Comparison of ENCODE assay signal across 21 cellular contexts in genomic region chr1:72915581-72915980, GRCh38.
DNase-seq lines count a peak whose midpoint lies in the region; ATAC-seq and TF ChIP-seq lines count a peak whose summit lies in the region.
"Had no signal": no experiment of that assay in that cellular context is flagged by ENCODE, and none has a peak within 500 bp of the region (broad histone marks: within the 10 kb centered on the region; RNA-seq: fewer than 3 reads in every experiment).

No MANE protein-coding gene starts in this region.

- BruUV-seq in Calu3 (replicated peaks; lab: Mats Ljungman, UMichigan), result no TSS peak

- H3K27me3 ChIP-seq in GM23338 (ENCODE audit: insufficient read depth) (no peaks in the 10 kb centered on the region), MM.1S (replicated peaks; ENCODE audit: insufficient read depth, low read length) (no peaks in the 10 kb centered on the region)
- H3K27me3 ChIP-seq: upper lobe of right lung had no signal

- H3K9me3 Mint-ChIP-seq in GM23338 (no peaks in the 10 kb centered on the region), nephron progenitor cell (no peaks in the 10 kb centered on the region), Calu3 (ENCODE audit: low read depth, unreplicated experiment) (peaks cover 6% of the 10 kb centered on the region)
- H3K9me3 Mint-ChIP-seq: activated naive CD8-positive, alpha-beta T cell treated with anti-CD3 and anti-CD28 coated beads, Interleukin-2, amount 50 U/mL, for 24 hours; neural crest cell had no signal

- H3K4me3 Mint-ChIP-seq in GM23338, result no peak overlapping the region
- no peak overlapping the region for H3K4me3 Mint-ChIP-seq in nephron progenitor cell
- H3K4me3 Mint-ChIP-seq in Calu3 (ENCODE audit: low read depth, unreplicated experiment), result no peak overlapping the region
- H3K4me3 Mint-ChIP-seq: activated naive CD8-positive, alpha-beta T cell treated with anti-CD3 and anti-CD28 coated beads, Interleukin-2, amount 50 U/mL, for 24 hours; CD4-positive, alpha-beta memory T cell; neural crest cell; stimulated activated naive CD8-positive, alpha-beta T cell treated with anti-CD3 and anti-CD28 coated beads, Interleukin-15, amount 100 ng/mL, for 72 hours had no signal

- H3F3A ChIP-seq in GM23338 (replicated peaks; ENCODE audit: low read depth), result no peaks in the 10 kb centered on the region
- no peaks in the 10 kb centered on the region for H3F3A ChIP-seq in MM.1S (ENCODE audit: insufficient read depth, low read length)

- no peaks in the 10 kb centered on the region for H3K27me3 Mint-ChIP-seq in GM23338 (ENCODE audit: insufficient read depth, low read depth, poor library complexity)
- H3K27me3 Mint-ChIP-seq in nephron progenitor cell (ENCODE audit: low read depth, poor library complexity), result peaks cover 4% of the 10 kb centered on the region
- H3K27me3 Mint-ChIP-seq in Calu3 (ENCODE audit: unreplicated experiment), result no peaks in the 10 kb centered on the region
- H3K27me3 Mint-ChIP-seq: activated naive CD8-positive, alpha-beta T cell treated with anti-CD3 and anti-CD28 coated beads, Interleukin-2, amount 50 U/mL, for 24 hours; CD4-positive, alpha-beta memory T cell; stimulated activated naive CD8-positive, alpha-beta T cell treated with anti-CD3 and anti-CD28 coated beads, Interleukin-15, amount 100 ng/mL, for 72 hours had no signal

- H3K4me2 ChIP-seq in GM23338, result 0 out of 2 replicates have a peak overlapping the region, but pooled peaks have one; percentile 23
- H3K4me2 ChIP-seq in MM.1S (ENCODE audit: low read depth, low read length), result no peak overlapping the region
- H3K4me2 ChIP-seq: PC-9 had no signal

- no peaks in the 10 kb centered on the region for H3K9me3 ChIP-seq in MM.1S (replicated peaks; ENCODE audit: insufficient read depth, low read length)
- H3K9me3 ChIP-seq: upper lobe of right lung had no signal

- no peak overlapping the region for H3K27ac ChIP-seq in GM23338 (ENCODE audit: low read depth)
- no peak overlapping the region for H3K27ac ChIP-seq in MM.1S (ENCODE audit: low read length)
- H3K27ac ChIP-seq: PC-9, upper lobe of right lung, VCaP had no signal

- H3K36me3 ChIP-seq in GM23338 (ENCODE audit: insufficient read depth) (no peaks in the 10 kb centered on the region; the same call in 1 of the 2 replicates), MM.1S (replicated peaks; ENCODE audit: insufficient read depth, low read length) (no peaks in the 10 kb centered on the region)
- H3K36me3 ChIP-seq: upper lobe of right lung had no signal

- CTCF ChIA-PET in Calu3 (lab: Charles Lee), result no interaction called here

- H3K9me2 ChIP-seq in GM23338 (ENCODE audit: insufficient read depth) (no peaks in the 10 kb centered on the region), MM.1S (replicated peaks; ENCODE audit: insufficient read depth, low read length) (no peaks in the 10 kb centered on the region)

- H3K27ac Mint-ChIP-seq in GM23338 (peak overlapping the region; percentile 63), nephron progenitor cell (peak overlapping the region; percentile 3), Calu3 (ENCODE audit: unreplicated experiment) (no peak overlapping the region)
- H3K27ac Mint-ChIP-seq: activated naive CD8-positive, alpha-beta T cell treated with anti-CD3 and anti-CD28 coated beads, Interleukin-2, amount 50 U/mL, for 24 hours; CD4-positive, alpha-beta memory T cell; stimulated activated naive CD8-positive, alpha-beta T cell treated with anti-CD3 and anti-CD28 coated beads, Interleukin-15, amount 100 ng/mL, for 72 hours had no signal

- H3K36me3 Mint-ChIP-seq in GM23338 (ENCODE audit: low read depth) (no peaks in the 10 kb centered on the region), nephron progenitor cell (ENCODE audit: low read depth) (no peaks in the 10 kb centered on the region), Calu3 (ENCODE audit: insufficient read depth, unreplicated experiment) (no peaks in the 10 kb centered on the region)
- H3K36me3 Mint-ChIP-seq: CD4-positive, alpha-beta memory T cell had no signal

- no peak overlapping the region for H3K4me3 ChIP-seq in GM23338
- H3K4me3 ChIP-seq in MM.1S (ENCODE audit: low read length), result no peak overlapping the region
- H3K4me3 ChIP-seq: PC-9, upper lobe of right lung had no signal

- H4K20me1 ChIP-seq in GM23338 (replicated peaks; ENCODE audit: insufficient read depth), result no peaks in the 10 kb centered on the region
- no peaks in the 10 kb centered on the region for H4K20me1 ChIP-seq in MM.1S (ENCODE audit: insufficient read depth, low read length)

- no peak for TF ChIP-seq CTCF in GM23338 (conservative IDR thresholded peaks at IDR 0.05; ENCODE audit: low read depth in 2 of 2)
- no peak for TF ChIP-seq CTCF in nephron progenitor cell (IDR thresholded peaks at IDR 0.05)
- TF ChIP-seq CTCF in MM.1S (IDR thresholded peaks at IDR 0.05; ENCODE audit: low read length), result no peak
- no peak for TF ChIP-seq CTCF in Calu3 (IDR thresholded peaks at IDR 0.05; ENCODE audit: unreplicated experiment)

- DNase-seq in GM23338 (ENCODE audit: low spot score), result peak; percentile 48
- DNase-seq in NCI-H2029 treated with DMSO at 0.1 percent for 48 hours (lab: John Stamatoyannopoulos, UW), result peak; percentile 8
- peak; percentile 59 for DNase-seq in RPMI8226
- peak; percentile 2 for DNase-seq in nephron progenitor cell
- DNase-seq in MM.1S, result no peak
- no peak for DNase-seq in NCI-H1694 treated with DMSO at 0.1 percent for 48 hours (lab: John Stamatoyannopoulos, UW)
- DNase-seq in Calu3, result no peak
- DNase-seq: activated effector memory CD4-positive, alpha-beta T cell treated with Interleukin-2 at 50 U/mL for 16 hours; activated naive CD8-positive, alpha-beta T cell treated with anti-CD3 and anti-CD28 coated beads, Interleukin-2, amount 50 U/mL, for 24 hours; CD4-positive, alpha-beta memory T cell; H7; left ventricle myocardium superior; NCI-H524; PC-9; stimulated activated CD4-positive, alpha-beta T cell treated with anti-CD3 and anti-CD28 coated beads, Interleukin-4, amount 100 ng/mL, for 24 hours; stimulated activated naive CD8-positive, alpha-beta T cell treated with anti-CD3 and anti-CD28 coated beads, Interleukin-15, amount 100 ng/mL, for 72 hours; T-helper 2 cell; upper lobe of right lung had no signal

- 0 out of 2 replicates have a peak, but pooled peaks cover 17% of the 10 kb centered on the region for H3K4me1 ChIP-seq in GM23338 (ENCODE audit: insufficient read depth)
- no peaks in the 10 kb centered on the region for H3K4me1 ChIP-seq in MM.1S (ENCODE audit: low read length)
- H3K4me1 ChIP-seq: upper lobe of right lung had no signal

- H3K4me1 Mint-ChIP-seq in GM23338, result peaks cover 12% of the 10 kb centered on the region
- H3K4me1 Mint-ChIP-seq in nephron progenitor cell, result no peaks in the 10 kb centered on the region
- no peaks in the 10 kb centered on the region for H3K4me1 Mint-ChIP-seq in Calu3 (ENCODE audit: low read depth, unreplicated experiment)
- H3K4me1 Mint-ChIP-seq: activated naive CD8-positive, alpha-beta T cell treated with anti-CD3 and anti-CD28 coated beads, Interleukin-2, amount 50 U/mL, for 24 hours; CD4-positive, alpha-beta memory T cell; stimulated activated naive CD8-positive, alpha-beta T cell treated with anti-CD3 and anti-CD28 coated beads, Interleukin-15, amount 100 ng/mL, for 72 hours had no signal

- H3K79me2 ChIP-seq in GM23338 (replicated peaks; ENCODE audit: insufficient read depth), result no peaks in the 10 kb centered on the region
- no peaks in the 10 kb centered on the region for H3K79me2 ChIP-seq in MM.1S (ENCODE audit: low read length)

- no peak overlapping the region for H3K9ac ChIP-seq in MM.1S (ENCODE audit: low read length)

- H2AFZ ChIP-seq in GM23338 (peak overlapping the region; percentile 11), MM.1S (ENCODE audit: low read length) (no peak overlapping the region)
- H2AFZ ChIP-seq: PC-9 had no signal

- intact Hi-C loops in Calu3 (cut with micrococcal nuclease; ENCODE audit: unreplicated experiment), result no loop called here

- ATAC-seq in GM23338, result peak; percentile 92
- ATAC-seq in HG03432 (IDR thresholded peaks at IDR 0.05; ENCODE audit: unreplicated experiment), result no peak
- ATAC-seq: activated naive CD8-positive, alpha-beta T cell treated with anti-CD3 and anti-CD28 coated beads, Interleukin-2, amount 50 U/mL, for 24 hours; left ventricle myocardium superior; stimulated activated naive CD8-positive, alpha-beta T cell treated with anti-CD3 and anti-CD28 coated beads, Interleukin-15, amount 100 ng/mL, for 72 hours; upper lobe of right lung had no signal

TF ChIP-seq in GM23338, 12 proteins besides CTCF, POLR2A, EP300 and RAD21 (continues in another document):
- TF ChIP-seq EZH2 (IDR thresholded peaks at IDR 0.05; ENCODE audit: low read depth, unreplicated experiment) (no peak), STAT1 (IDR thresholded peaks at IDR 0.05; ENCODE audit: unreplicated experiment) (no peak), ETS1 (IDR thresholded peaks at IDR 0.05) (no peak), ZNF114 (CRISPR knock-in tag; IDR thresholded peaks at IDR 0.05) (no peak), CREB1 (CRISPR knock-in tag; IDR thresholded peaks at IDR 0.05; ENCODE audit: low read depth) (no peak)

Comparison
In these comparisons a context has a peak if more than half of its experiments do, and no peak if none do; other contexts are left out.
1. DNase-seq: peak in GM23338 (single experiment), NCI-H2029 treated with DMSO at 0.1 percent for 48 hours (single experiment), RPMI8226 (single experiment) and nephron progenitor cell (single experiment); none in MM.1S (single experiment), NCI-H1694 treated with DMSO at 0.1 percent for 48 hours (single experiment) and Calu3 (single experiment).